Comparison of ENCODE assay signal across 27 cellular contexts in genomic region chr22:20641919-20642579, GRCh38.
"Had no signal": no experiment of that assay in that cellular context is flagged by ENCODE, and none has a peak within 500 bp of the region (broad histone marks: within the 10 kb centered on the region; RNA-seq: fewer than 3 reads in every experiment).

No MANE protein-coding gene starts in this region.

- ATAC-seq: effector memory CD8-positive, alpha-beta T cell; heart right ventricle; left cardiac atrium; left ventricle myocardium superior; naive thymus-derived CD4-positive, alpha-beta T cell; psoas muscle; right cardiac atrium; stimulated activated memory B cell treated with anti-CD40 and anti-IgM and Interleukin-4, amounts not matched to agents 10 μg/mL and 1 μg/mL and 100 μg/mL, for 72 hours; stimulated activated naive CD8-positive, alpha-beta T cell treated with anti-CD3 and anti-CD28 coated beads, Interleukin-15, Interleukin-2, amounts not matched to agents 100 U/mL and 50 U/mL, for 24 hours; upper lobe of right lung had no signal

- H3K4me3 ChIP-seq: coronary artery, esophagus squamous epithelium, heart right ventricle, ovary, psoas muscle, sigmoid colon, suprapubic skin, transverse colon, upper lobe of right lung had no signal

- H3K4me3 Mint-ChIP-seq: effector memory CD8-positive, alpha-beta T cell; naive thymus-derived CD4-positive, alpha-beta T cell; nephron; stimulated activated memory B cell treated with anti-CD40 and anti-IgM and Interleukin-4, amounts not matched to agents 10 μg/mL and 1 μg/mL and 100 μg/mL, for 72 hours had no signal

- H3K4me1 ChIP-seq: esophagus squamous epithelium, heart right ventricle, psoas muscle, sigmoid colon, suprapubic skin, transverse colon, upper lobe of right lung had no signal

- DNase-seq: dermis blood vessel endothelial cell; effector memory CD8-positive, alpha-beta T cell; erythroblast; esophagus squamous epithelium; foreskin melanocyte; glutamatergic neuron; hippocampal formation; left cardiac atrium; left ventricle myocardium superior; mesenchymal stem cell; midbrain; naive thymus-derived CD4-positive, alpha-beta T cell; nucleus accumbens; ovary; psoas muscle; right cardiac atrium; sigmoid colon; stimulated activated CD4-positive, alpha-beta T cell treated with anti-CD3 and anti-CD28 coated beads, Interleukin-2, amount 100 ng/mL, for 24 hours; stimulated activated CD4-positive, alpha-beta T cell treated with anti-CD3 and anti-CD28 coated beads, Interleukin-4, amount 100 ng/mL, for 24 hours; stimulated activated naive CD8-positive, alpha-beta T cell treated with anti-CD3 and anti-CD28 coated beads, Interleukin-15, Interleukin-2, amounts not matched to agents 100 U/mL and 50 U/mL, for 24 hours; transverse colon; upper lobe of right lung had no signal

- H3K27ac ChIP-seq: coronary artery, esophagus squamous epithelium, heart right ventricle, ovary, psoas muscle, sigmoid colon, suprapubic skin, transverse colon, upper lobe of right lung had no signal

- H3K27ac Mint-ChIP-seq: effector memory CD8-positive, alpha-beta T cell; nephron; stimulated activated memory B cell treated with anti-CD40 and anti-IgM and Interleukin-4, amounts not matched to agents 10 μg/mL and 1 μg/mL and 100 μg/mL, for 72 hours had no signal

- H3K4me1 Mint-ChIP-seq: naive thymus-derived CD4-positive, alpha-beta T cell; nephron; stimulated activated memory B cell treated with anti-CD40 and anti-IgM and Interleukin-4, amounts not matched to agents 10 μg/mL and 1 μg/mL and 100 μg/mL, for 72 hours had no signal

- H3K9me3 ChIP-seq: esophagus squamous epithelium, ovary, psoas muscle, sigmoid colon, suprapubic skin, transverse colon, upper lobe of right lung had no signal

- H3K36me3 ChIP-seq: esophagus squamous epithelium, heart right ventricle, ovary, sigmoid colon, suprapubic skin, transverse colon, upper lobe of right lung had no signal

- H3K36me3 Mint-ChIP-seq: naive thymus-derived CD4-positive, alpha-beta T cell; stimulated activated memory B cell treated with anti-CD40 and anti-IgM and Interleukin-4, amounts not matched to agents 10 μg/mL and 1 μg/mL and 100 μg/mL, for 72 hours had no signal

- H3K27me3 ChIP-seq: ovary, sigmoid colon, transverse colon, upper lobe of right lung had no signal
